Comparison of ENCODE assay signal across 28 cellular contexts in the genomic region with DNA sequence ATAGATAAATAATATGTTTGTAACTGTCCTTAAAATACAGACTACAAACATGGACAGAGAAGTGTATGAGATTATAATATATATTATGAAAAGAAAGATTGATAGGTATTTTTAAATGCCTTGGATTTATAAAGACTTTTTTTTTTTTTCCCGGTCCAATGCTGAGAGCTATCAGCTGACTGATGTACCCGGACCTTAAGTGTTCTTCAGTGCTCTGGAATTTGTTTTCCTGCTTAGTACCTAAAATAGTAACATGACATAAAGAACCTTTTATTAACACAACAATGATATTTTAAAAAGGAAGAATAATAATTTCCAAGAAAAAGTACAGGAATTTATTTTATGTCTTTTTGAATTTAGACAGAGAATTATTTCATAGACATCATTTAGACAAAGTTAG.
"Had no signal": no experiment of that assay in that cellular context is flagged by ENCODE, and none has a peak within 500 bp of the region (broad histone marks: within the 10 kb centered on the region; RNA-seq: fewer than 3 reads in every experiment).

No MANE protein-coding gene starts in this region.

- H3K36me3 Mint-ChIP-seq: naive thymus-derived CD4-positive, alpha-beta T cell; neural progenitor cell; stimulated activated effector memory CD8-positive, alpha-beta T cell treated with anti-CD3 and anti-CD28 coated beads, Interleukin-12 subunit alpha, Interleukin-12 subunit beta, amount 100 ng/mL, for 72 hours; stimulated activated naive B cell treated with anti-CD40 and anti-IgM and Interleukin-4, amounts not matched to agents 10 μg/mL and 1 μg/mL and 100 μg/mL, for 72 hours; type B pancreatic cell had no signal

- H3K4me3 Mint-ChIP-seq: naive thymus-derived CD4-positive, alpha-beta T cell; natural killer cell; nephron; neural progenitor cell; stimulated activated effector memory CD8-positive, alpha-beta T cell treated with anti-CD3 and anti-CD28 coated beads, Interleukin-12 subunit alpha, Interleukin-12 subunit beta, amount 100 ng/mL, for 72 hours; stimulated activated naive B cell treated with anti-CD40 and anti-IgM and Interleukin-4, amounts not matched to agents 10 μg/mL and 1 μg/mL and 100 μg/mL, for 72 hours; stimulated activated naive CD8-positive, alpha-beta T cell treated with anti-CD3 and anti-CD28 coated beads, Interleukin-15, Interleukin-2, amounts not matched to agents 100 ng/mL and 50 ng/mL, for 24 hours; type B pancreatic cell had no signal

- H3K4me1 Mint-ChIP-seq: naive thymus-derived CD4-positive, alpha-beta T cell; natural killer cell; stimulated activated effector memory CD8-positive, alpha-beta T cell treated with anti-CD3 and anti-CD28 coated beads, Interleukin-12 subunit alpha, Interleukin-12 subunit beta, amount 100 ng/mL, for 72 hours; stimulated activated naive B cell treated with anti-CD40 and anti-IgM and Interleukin-4, amounts not matched to agents 10 μg/mL and 1 μg/mL and 100 μg/mL, for 72 hours had no signal

- DNase-seq: naive thymus-derived CD4-positive, alpha-beta T cell; natural killer cell; occipital lobe; ovary; posterior cingulate gyrus; psoas muscle; right lobe of liver; sigmoid colon; small intestine; stimulated activated CD4-positive, alpha-beta T cell treated with anti-CD3 and anti-CD28 coated beads, Interleukin-15, amount 100 ng/mL, for 24 hours; stimulated activated CD4-positive, alpha-beta T cell treated with anti-CD3 and anti-CD28 coated beads, Interleukin-2, amount 100 ng/mL, for 24 hours; stimulated activated CD4-positive, alpha-beta T cell treated with anti-CD3 and anti-CD28 coated beads, Interleukin-2, amount 100 ng/mL, for 48 hours; stimulated activated CD4-positive, alpha-beta T cell treated with anti-CD3 and anti-CD28 coated beads, Interleukin-4, amount 100 ng/mL, for 24 hours; stimulated activated naive B cell treated with anti-CD40 and anti-IgM and Interleukin-4, amounts not matched to agents 10 μg/mL and 1 μg/mL and 100 μg/mL, for 72 hours; stimulated activated naive CD4-positive, alpha-beta T cell treated with Interleukin-2 at 50 U/mL for 16 hours; stomach; tibial artery; transverse colon; upper lobe of right lung; uterus had no signal

- H3K4me3 ChIP-seq: neural progenitor cell, ovary, psoas muscle, right lobe of liver, sigmoid colon, stomach, thoracic aorta, tibial artery, transverse colon, upper lobe of right lung, uterus had no signal

- H3K27me3 ChIP-seq: neural progenitor cell, ovary, right lobe of liver, sigmoid colon, stomach, tibial artery, transverse colon, upper lobe of right lung, uterus had no signal

- H3K27me3 Mint-ChIP-seq: naive thymus-derived CD4-positive, alpha-beta T cell; progenitor cell of endocrine pancreas; stimulated activated naive B cell treated with anti-CD40 and anti-IgM and Interleukin-4, amounts not matched to agents 10 μg/mL and 1 μg/mL and 100 μg/mL, for 72 hours; stimulated activated naive CD8-positive, alpha-beta T cell treated with anti-CD3 and anti-CD28 coated beads, Interleukin-15, Interleukin-2, amounts not matched to agents 100 ng/mL and 50 ng/mL, for 24 hours; type B pancreatic cell had no signal

- H3K4me1 ChIP-seq: neural progenitor cell, parathyroid adenoma, psoas muscle, right lobe of liver, sigmoid colon, stomach, tibial artery, upper lobe of right lung, uterus had no signal

- H3K9me3 ChIP-seq: ovary, psoas muscle, right lobe of liver, sigmoid colon, thoracic aorta, tibial artery, transverse colon, upper lobe of right lung, uterus had no signal

- H3K27ac Mint-ChIP-seq: naive thymus-derived CD4-positive, alpha-beta T cell; natural killer cell; neural progenitor cell; progenitor cell of endocrine pancreas; stimulated activated effector memory CD8-positive, alpha-beta T cell treated with anti-CD3 and anti-CD28 coated beads, Interleukin-12 subunit alpha, Interleukin-12 subunit beta, amount 100 ng/mL, for 72 hours; stimulated activated naive B cell treated with anti-CD40 and anti-IgM and Interleukin-4, amounts not matched to agents 10 μg/mL and 1 μg/mL and 100 μg/mL, for 72 hours; stimulated activated naive CD8-positive, alpha-beta T cell treated with anti-CD3 and anti-CD28 coated beads, Interleukin-15, Interleukin-2, amounts not matched to agents 100 ng/mL and 50 ng/mL, for 24 hours; type B pancreatic cell had no signal

- ATAC-seq: naive thymus-derived CD4-positive, alpha-beta T cell; natural killer cell; psoas muscle; right lobe of liver; stimulated activated effector memory CD8-positive, alpha-beta T cell treated with anti-CD3 and anti-CD28 coated beads, Interleukin-12 subunit alpha, Interleukin-12 subunit beta, amount 100 ng/mL, for 72 hours; stimulated activated naive B cell treated with anti-CD40 and anti-IgM and Interleukin-4, amounts not matched to agents 10 μg/mL and 1 μg/mL and 100 μg/mL, for 72 hours; upper lobe of right lung had no signal

- H3K27ac ChIP-seq: neural progenitor cell, ovary, parathyroid adenoma, psoas muscle, right lobe of liver, sigmoid colon, stomach, thoracic aorta, tibial artery, transverse colon, upper lobe of right lung, uterus had no signal

- H3K36me3 ChIP-seq: neural progenitor cell, ovary, right lobe of liver, sigmoid colon, stomach, thoracic aorta, tibial artery, transverse colon, upper lobe of right lung, uterus had no signal
